ENCODE assay signal across 1 cellular context in the genomic region with DNA sequence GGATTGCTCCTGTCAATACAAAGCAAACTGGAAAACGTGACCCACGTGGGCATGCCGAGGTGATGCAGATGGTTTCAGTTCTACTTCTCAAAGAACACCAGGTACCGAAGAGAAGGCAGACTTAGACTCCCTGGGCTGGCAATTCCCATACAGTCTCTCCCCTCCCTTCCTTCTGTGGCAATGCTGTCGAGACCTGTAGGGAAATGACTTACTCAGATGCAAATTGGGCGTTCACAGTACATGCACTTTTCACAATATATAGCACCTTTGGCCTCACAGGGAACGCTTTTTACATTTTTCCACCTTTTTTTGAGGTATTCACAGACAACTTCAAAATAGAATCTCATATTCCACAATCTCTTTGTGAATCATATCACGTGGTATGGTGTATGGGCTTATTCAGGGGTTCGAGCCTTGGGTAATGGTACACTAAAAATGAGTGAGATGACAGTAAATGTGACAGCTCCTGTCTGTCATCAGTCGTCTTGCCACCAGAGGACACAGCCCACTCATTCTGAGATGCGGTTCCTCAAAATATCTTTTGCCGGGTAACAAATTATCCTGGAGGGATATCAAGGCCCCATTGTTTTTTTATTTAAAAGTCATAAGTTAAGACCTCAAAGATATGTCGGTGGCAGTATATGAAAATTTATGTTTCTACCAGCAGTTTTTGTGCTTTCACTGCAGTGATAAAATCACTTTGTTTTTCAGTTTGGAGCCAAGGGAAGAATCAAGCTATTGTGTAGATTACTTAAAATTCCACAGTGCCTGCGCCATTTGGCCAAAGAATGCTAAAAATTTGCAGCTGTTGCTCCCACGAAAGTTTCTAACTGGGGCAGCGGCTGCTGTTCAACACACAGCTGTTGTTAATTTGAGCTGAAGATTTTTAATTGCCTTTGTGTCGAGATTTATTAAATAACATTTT.
TF ChIP-seq lines count a peak whose summit lies in the region.

No MANE protein-coding gene starts in this region.

TF ChIP-seq in SK-N-SH, 30 proteins besides CTCF, POLR2A, EP300 and RAD21 (continued from another document):
- TF ChIP-seq, protein P1, sequence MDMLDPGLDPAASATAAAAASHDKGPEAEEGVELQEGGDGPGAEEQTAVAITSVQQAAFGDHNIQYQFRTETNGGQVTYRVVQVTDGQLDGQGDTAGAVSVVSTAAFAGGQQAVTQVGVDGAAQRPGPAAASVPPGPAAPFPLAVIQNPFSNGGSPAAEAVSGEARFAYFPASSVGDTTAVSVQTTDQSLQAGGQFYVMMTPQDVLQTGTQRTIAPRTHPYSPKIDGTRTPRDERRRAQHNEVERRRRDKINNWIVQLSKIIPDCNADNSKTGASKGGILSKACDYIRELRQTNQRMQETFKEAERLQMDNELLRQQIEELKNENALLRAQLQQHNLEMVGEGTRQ (IDR thresholded peaks at IDR 0.05; ENCODE audit: borderline replicate concordance, low read depth, low read length) = no peak
- TF ChIP-seq RCOR1 (IDR thresholded peaks at IDR 0.05; ENCODE audit: low read length) (peak; percentile 36; the same call in 1 of the 2 replicates), CHD2 (IDR thresholded peaks at IDR 0.05; ENCODE audit: low read length, partially characterized antibody) (no peak), ELF1 (IDR thresholded peaks at IDR 0.05) (peak; percentile 5; the same call in 1 of the 2 replicates), GATA2 (CRISPR knock-in tag; IDR thresholded peaks at IDR 0.05) (no peak), REST (IDR thresholded peaks at IDR 0.05; ENCODE audit: low read depth, low read length) (peak; percentile 68), SIN3A (IDR thresholded peaks at IDR 0.05; ENCODE audit: borderline replicate concordance, low read depth, low read length) (peak; percentile 58; the same call in 1 of the 2 replicates), MXI1 (IDR thresholded peaks at IDR 0.05; ENCODE audit: low read depth, low read length) (no peak), PBX3 (IDR thresholded peaks at IDR 0.05) (peak; percentile 92), NFIC (IDR thresholded peaks at IDR 0.05; ENCODE audit: borderline replicate concordance) (peak; percentile 94), GABPA (IDR thresholded peaks at IDR 0.05; ENCODE audit: low read depth) (no peak)
